14 cellular contexts compared by ENCODE assay signal in the genomic region with DNA sequence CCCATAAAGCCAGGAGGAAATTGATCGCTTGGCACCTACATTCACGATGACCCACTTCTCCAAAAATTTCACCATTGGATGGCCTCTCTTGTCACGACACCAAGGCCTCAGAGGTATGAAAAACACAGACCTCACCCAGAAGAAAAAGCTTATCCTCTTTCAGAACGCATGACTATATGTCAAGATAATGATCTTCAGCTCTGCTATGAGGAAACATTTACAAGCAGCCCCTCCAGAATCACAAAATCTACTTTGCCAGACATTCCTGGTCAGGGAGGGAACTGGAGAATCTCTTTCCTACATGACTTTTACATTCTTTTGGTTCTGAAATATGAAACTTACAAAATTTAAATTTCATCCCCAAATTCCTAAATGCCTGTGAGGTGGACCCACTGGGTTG.
"Had no signal": no experiment of that assay in that cellular context is flagged by ENCODE, and none has a peak within 500 bp of the region (broad histone marks: within the 10 kb centered on the region; RNA-seq: fewer than 3 reads in every experiment).

No MANE protein-coding gene starts in this region.

- H3K27ac ChIP-seq: cardiac muscle cell, gastroesophageal sphincter, neural progenitor cell, pancreas, skin epidermis, stomach, vagina had no signal

- H3K4me1 ChIP-seq: neural progenitor cell, pancreas, stomach, vagina had no signal

- ATAC-seq: activated T-cell treated with anti-CD3 and anti-CD28 coated beads, Interleukin-2, amount 50 U/mL, for 4 hours; gastroesophageal sphincter; pancreas had no signal

- DNase-seq: activated CD4-positive, alpha-beta T cell treated with anti-CD3 and anti-CD28 coated beads, Interleukin-2, amount 50 U/mL, for 4 hours; activated CD4-positive, CD25-positive, alpha-beta regulatory T cell; activated effector memory CD4-positive, alpha-beta T cell treated with anti-CD3 and anti-CD28 coated beads, Interleukin-2, amount 50 U/mL, for 16 hours; activated naive CD8-positive, alpha-beta T cell treated with anti-CD3 and anti-CD28 coated beads for 36 hours; activated T-cell treated with anti-CD3 and anti-CD28 coated beads, Interleukin-2, amount 50 U/mL, for 4 hours; aorta; effector CD4-positive, alpha-beta T cell; pancreas; stomach had no signal

- H3K36me3 ChIP-seq: cardiac muscle cell, gastroesophageal sphincter, neural progenitor cell, pancreas, stomach, vagina had no signal

- H2AFZ ChIP-seq: neural progenitor cell had no signal

- H3K9ac ChIP-seq: neural progenitor cell had no signal

- H3K4me3 ChIP-seq: cardiac muscle cell, gastroesophageal sphincter, neural progenitor cell, pancreas, skin epidermis, stomach, vagina had no signal

- H3K9me3 ChIP-seq: gastroesophageal sphincter, pancreas, stomach, vagina had no signal

- H3K4me2 ChIP-seq: neural progenitor cell had no signal

- H3K27me3 ChIP-seq: cardiac muscle cell, gastroesophageal sphincter, neural progenitor cell, pancreas, stomach, vagina had no signal
